8 cellular contexts compared by ENCODE assay signal in genomic region chr11:62880803-62881578, GRCh38. TPM values are rescaled to one million over a fixed set of nuclear protein-coding genes. Genes with fewer than 3 reads are reported as not detected.
DNase-seq lines count a peak whose midpoint lies in the region; ATAC-seq and TF ChIP-seq lines count a peak whose summit lies in the region.

SLC3A2 (plus strand) TSS chr11:62880896; CDS start chr11:62881024, 128 bp downstream.

- no peaks in the 10 kb centered on the region for H3K27me3 Mint-ChIP-seq in activated B cell treated with CpG ODN at 0.5 μM for 24 hours

- POLR2A ChIA-PET in AG04450 (lab: Yijun Ruan, JAX) (interaction anchor here (0.5 to 5.3 kb wide), 21 partner anchors 9 to 1365 kb away, joined by 3 to 68 read pairs (median 3); partner anchors contain the start of genes C11orf98, CSKMT, MTA2 and STX5), activated B cell treated with CpG ODN at 0.5 μM for 24 hours (lab: Charles Lee) (interaction anchor here (0.5 to 7.7 kb wide), 68 partner anchors 9 to 1524 kb away, joined by 3 to 258 read pairs (median 6); partner anchors contain the start of genes ASRGL1, ATL3, B3GAT3 and BSCL2)

- no peaks in the 10 kb centered on the region for H3K9me3 Mint-ChIP-seq in activated B cell treated with CpG ODN at 0.5 μM for 24 hours

- H3K4me3 Mint-ChIP-seq in activated B cell treated with CpG ODN at 0.5 μM for 24 hours = peak within 1 kb of the TSS; percentile 100

- H3K27me3 ChIP-seq in AG04450 (ENCODE audit: control insufficient read depth, insufficient read depth, low read length) = no peaks in the 10 kb centered on the region

- peak within 1 kb of the TSS; percentile 99 for H3K27ac ChIP-seq in AG04450 (ENCODE audit: low read depth, low read length)

- H3K9me3 ChIP-seq in AG04450 (ENCODE audit: control insufficient read depth, insufficient read depth, low read length) = peaks cover 6% of the 10 kb centered on the region; the same call in 1 of the 2 replicates

- peaks cover 55% of the 10 kb centered on the region for H3K36me3 Mint-ChIP-seq in activated B cell treated with CpG ODN at 0.5 μM for 24 hours (ENCODE audit: low read depth)

- intact Hi-C loops in activated B cell treated with CpG ODN at 0.5 μM for 24 hours (cut with micrococcal nuclease) = loop anchor here (1.0 to 10.0 kb wide), 13 partner anchors 18 to 684 kb away; partner anchors contain the start of genes C11orf98, CSKMT, MTA2 and NXF1

- ATAC-seq in HG03064 (IDR thresholded peaks at IDR 0.05; ENCODE audit: low read depth, unreplicated experiment) (peak; percentile 70), activated B cell treated with CpG ODN at 0.5 μM for 24 hours (ENCODE audit: low read depth) (peak; percentile 80)

- H3K4me1 Mint-ChIP-seq in activated B cell treated with CpG ODN at 0.5 μM for 24 hours = peaks cover 46% of the 10 kb centered on the region

- CTCF ChIA-PET in AG04450 (lab: Charles Lee) = interaction anchor here (0.5 to 1.9 kb wide), 8 partner anchors 8 to 218 kb away, joined by 3 to 12 read pairs (median 4); no protein-coding TSS in a partner anchor
- CTCF ChIA-PET in activated B cell treated with CpG ODN at 0.5 μM for 24 hours (lab: Charles Lee) = interaction anchor here (0.6 to 2.7 kb wide), 12 partner anchors 17 to 456 kb away, joined by 3 to 21 read pairs (median 4); partner anchors contain the start of genes BSCL2, C11orf98, CSKMT and LBHD1

- DNase-seq in AG04450 (ENCODE audit: low read depth, low spot score) (peak; percentile 56), NCI-H2171 treated with DMSO at 0.1 percent for 48 hours (lab: John Stamatoyannopoulos, UW) (peak; percentile 91), activated B cell treated with CpG ODN at 0.5 μM for 24 hours (peak; percentile 86), cardiac fibroblast (ENCODE audit: low read depth in 2 of 2) (peak; percentile 88 to 90), islet precursor cell (peak; percentile 95)
- DNase-seq in stimulated activated CD4-positive, alpha-beta T cell treated with anti-CD3 and anti-CD28 coated beads, Interleukin-15, amount 100 ng/mL, for 1 hour (ENCODE audit: low read depth in 1 of 2, low spot score in 1 of 2) = peak; percentile 70 to 82

- TF ChIP-seq CTCF in AG04450 (IDR thresholded peaks at IDR 0.05; ENCODE audit: low read depth, low read length) = peak; percentile 50; the same call in 1 of the 2 replicates
- no peak for TF ChIP-seq CTCF in activated B cell treated with CpG ODN at 0.5 μM for 24 hours (IDR thresholded peaks at IDR 0.05)
- peak; percentile 54 for TF ChIP-seq CTCF in cardiac fibroblast (IDR thresholded peaks at IDR 0.05; ENCODE audit: low read depth, low read length)

- H3K4me3 ChIP-seq in AG04450 (ENCODE audit: low read depth, low read length) = peak within 1 kb of the TSS; percentile 100
- H3K4me3 ChIP-seq in cardiac fibroblast (replicated peaks in 1 of 2; ENCODE audit: low read depth in 2 of 2, low read length in 2 of 2) = peak within 1 kb of the TSS; percentile 97 to 100

- peak; percentile 99 for TF ChIP-seq POLR2A in GM18526 (IDR thresholded peaks at IDR 0.05; ENCODE audit: extremely low read depth, insufficient read length)

- H3K27ac Mint-ChIP-seq in activated B cell treated with CpG ODN at 0.5 μM for 24 hours = peak within 1 kb of the TSS; percentile 100

RNA-seq across cellular contexts. Expression of gene SLC3A2, which starts in this region (rescaled TPM):
- polyA plus RNA-seq in AG04450 (2011; rRNA removed) = 263 and 284 TPM in 2 replicates
- polyA minus RNA-seq in AG04450 (2011; rRNA and poly(A)+ RNA removed) = 177 and 196 TPM in 2 replicates
- total RNA-seq in activated B cell treated with CpG ODN at 0.5 μM for 24 hours = 270 and 274 TPM in 2 replicates

Comparison
In these comparisons a context has a peak if more than half of its experiments do, and no peak if none do; other contexts are left out.
1. Peak in every context shown above with its lines: DNase-seq, ATAC-seq, H3K4me3 ChIP-seq and H3K27ac ChIP-seq.